In the genomic region with DNA sequence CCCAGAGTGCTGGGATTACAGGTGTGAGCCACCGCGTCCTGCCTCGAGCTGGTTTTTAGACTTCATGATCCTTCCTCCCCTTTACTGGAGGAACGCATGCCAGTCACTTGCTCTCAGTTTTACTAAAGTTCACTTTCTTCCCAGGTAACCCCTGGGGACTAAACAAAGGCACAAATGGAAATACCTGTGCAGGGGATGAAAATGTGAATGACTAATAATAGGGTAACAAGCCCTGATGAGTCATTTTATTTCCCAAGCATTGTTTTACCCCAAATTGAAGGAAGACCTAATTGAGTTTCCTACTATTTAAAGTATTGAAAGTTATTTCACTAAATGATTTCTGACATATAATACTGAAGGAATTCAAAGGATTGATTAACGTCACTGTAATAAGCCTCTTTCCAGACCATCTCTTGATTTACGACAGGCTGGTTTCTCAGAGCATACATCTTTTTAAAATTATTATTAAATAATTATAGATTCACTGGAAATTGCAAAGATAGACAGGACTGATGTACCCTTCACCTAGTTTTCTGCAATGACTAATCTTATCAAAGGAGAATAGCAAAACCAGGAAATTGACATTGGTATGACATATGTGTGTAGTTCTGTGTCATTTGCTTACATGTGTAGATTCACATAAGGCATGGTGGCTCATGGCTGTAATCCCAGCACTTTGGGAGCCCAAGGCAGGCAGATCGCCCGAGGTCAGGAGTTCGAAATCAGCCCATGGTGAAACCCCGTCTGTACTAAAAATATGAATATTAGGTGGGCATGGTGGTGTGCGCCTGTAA, we compare ENCODE assay signal across 16 cellular contexts. TPM values are rescaled to one million over a fixed set of nuclear protein-coding genes. Genes with fewer than 3 reads are reported as not detected.
A peak's percentile ranks its signal among the peaks of the same experiment; 100 is the strongest.
DNase-seq lines count a peak whose midpoint lies in the region; ATAC-seq and TF ChIP-seq lines count a peak whose summit lies in the region.
"Had no signal": no experiment of that assay in that cellular context is flagged by ENCODE, and none has a peak within 500 bp of the region (broad histone marks: within the 10 kb centered on the region; RNA-seq: fewer than 3 reads in every experiment).

No MANE protein-coding gene starts in this region.

- POLR2A ChIA-PET in MCF 10A (lab: Yijun Ruan, JAX), result interaction anchor here (0.5 to 1.0 kb wide), 2 partner anchors 26 to 79 kb away, joined by 3 read pairs; no protein-coding TSS in a partner anchor

- CTCF ChIA-PET in MCF 10A (lab: Yijun Ruan, JAX) (interaction anchor here (0.7 to 2.5 kb wide), 11 partner anchors 12 to 507 kb away, joined by 3 to 28 read pairs (median 4); no protein-coding TSS in a partner anchor), mammary epithelial cell (lab: Charles Lee; ENCODE audit: low non-redundant PET) (no interaction called here)

- H3K4me1 ChIP-seq in breast epithelium, result no peaks in the 10 kb centered on the region
- H3K4me1 ChIP-seq in mammary epithelial cell (ENCODE audit: insufficient read depth, low read length), result peaks cover 7% of the 10 kb centered on the region
- H3K4me1 ChIP-seq: Caco-2 had no signal

- in situ Hi-C loops in mammary epithelial cell (cut with MboI; ENCODE audit: low sequenced_read_pairs in 2 of 2), result loop anchor here in 1 of 2 donors (10.0 kb wide), 1 partner anchor 491 kb away; no protein-coding TSS in a partner anchor

- H3K36me3 ChIP-seq in breast epithelium (no peaks in the 10 kb centered on the region), mammary epithelial cell (ENCODE audit: insufficient read depth, low read length) (no peaks in the 10 kb centered on the region)

- no peak overlapping the region for H3K4me3 Mint-ChIP-seq in MCF 10A (ENCODE audit: unreplicated experiment)
- H3K4me3 Mint-ChIP-seq: B cell; CD4-positive, CD25-positive, alpha-beta regulatory T cell; GM23338; HFFc6 had no signal

- no peak for TF ChIP-seq POLR2A in breast epithelium (IDR thresholded peaks at IDR 0.05)

- no peaks in the 10 kb centered on the region for H3K4me1 Mint-ChIP-seq in MCF 10A (ENCODE audit: insufficient read depth, unreplicated experiment)
- H3K4me1 Mint-ChIP-seq: GM23338 had no signal

- H3K36me3 Mint-ChIP-seq in MCF 10A (ENCODE audit: insufficient read depth, unreplicated experiment), result no peaks in the 10 kb centered on the region

- no peak overlapping the region for H3K4me2 ChIP-seq in mammary epithelial cell (ENCODE audit: insufficient read depth, low read depth, low read length)
- H3K4me2 ChIP-seq: GM23338 had no signal

- H4K20me1 ChIP-seq in mammary epithelial cell (ENCODE audit: insufficient read depth, low read length), result no peaks in the 10 kb centered on the region

- no peaks in the 10 kb centered on the region for H3K9me3 Mint-ChIP-seq in MCF 10A (ENCODE audit: unreplicated experiment)
- H3K9me3 Mint-ChIP-seq: HFFc6 had no signal

- no peak overlapping the region for H3K4me3 ChIP-seq in breast epithelium
- H3K4me3 ChIP-seq in mammary epithelial cell (replicated peaks in 1 of 3; ENCODE audit: insufficient read depth in 1 of 3, low read depth in 2 of 3, low read length in 3 of 3), result no peak overlapping the region
- H3K4me3 ChIP-seq: GM23338 had no signal

- ATAC-seq in esophagus mucosa, result peak; percentile 27
- ATAC-seq in GM18519 (IDR thresholded peaks at IDR 0.05; ENCODE audit: low FRiP score, unreplicated experiment), result no peak
- ATAC-seq: GM23338 had no signal

- peak; percentile 41 for DNase-seq in MCF 10A (ENCODE audit: unreplicated experiment)
- DNase-seq in breast epithelium (ENCODE audit: low spot score in 2 of 2), result no peak
- peak; percentile 45 for DNase-seq in mammary epithelial cell
- peak; percentile 38 for DNase-seq in renal cortical epithelial cell (ENCODE audit: low read depth)
- DNase-seq in stimulated activated CD4-positive, alpha-beta T cell treated with anti-CD3 and anti-CD28 coated beads, Interleukin-4, amount 100 ng/mL, for 24 hours, result no peak
- DNase-seq in ureter (ENCODE audit: low spot score), result no peak
- DNase-seq: C1 segment of cervical spinal cord; Caco-2; CD4-positive, CD25-positive, alpha-beta regulatory T cell; HCEC 1CT; HFFc6; IMR-90 had no signal

- intact Hi-C loops in MCF 10A (cut with micrococcal nuclease), result no loop called here
- intact Hi-C loops in breast epithelium (cut with DNase I; ENCODE audit: low total_unique reads), result no loop called here
- intact Hi-C loops in mammary epithelial cell (cut with micrococcal nuclease), result no loop called here

- H3K27me3 ChIP-seq in breast epithelium, result no peaks in the 10 kb centered on the region
- no peaks in the 10 kb centered on the region for H3K27me3 ChIP-seq in mammary epithelial cell (ENCODE audit: insufficient read depth, low read length)

- no peak overlapping the region for H2AFZ ChIP-seq in mammary epithelial cell (ENCODE audit: low read depth, low read length)

- dilution Hi-C loops in mammary epithelial cell (cut with HindIII; ENCODE audit: low sequenced_read_pairs), result no loop called here

- no peaks in the 10 kb centered on the region for H3K79me2 ChIP-seq in mammary epithelial cell (ENCODE audit: insufficient read depth, low read length)

- H3K9ac ChIP-seq in mammary epithelial cell (ENCODE audit: insufficient read depth, low read length), result no peak overlapping the region

- BruUV-seq in MCF 10A (replicated peaks; lab: Mats Ljungman, UMichigan), result no TSS peak
- BruUV-seq in mammary epithelial cell (replicated peaks; lab: Mats Ljungman, UMichigan), result no TSS peak

- H3K27ac ChIP-seq in breast epithelium, result no peak overlapping the region
- H3K27ac ChIP-seq in mammary epithelial cell (ENCODE audit: insufficient read depth, low read depth, low read length), result no peak overlapping the region

- WGBS in mammary epithelial cell (ENCODE audit: low coverage, missing lambda C conversion rate), result 93% methylated on average over 11 of the region's 11 CpGs

- H3K27ac Mint-ChIP-seq in MCF 10A (ENCODE audit: low read depth, unreplicated experiment), result no peak overlapping the region
- H3K27ac Mint-ChIP-seq: B cell; CD4-positive, CD25-positive, alpha-beta regulatory T cell; GM23338; HFFc6 had no signal

- H3K9me3 ChIP-seq in breast epithelium (no peaks in the 10 kb centered on the region), mammary epithelial cell (replicated peaks; ENCODE audit: insufficient read depth, low read length) (no peaks in the 10 kb centered on the region)
- H3K9me3 ChIP-seq: Caco-2 had no signal

- H3K27me3 Mint-ChIP-seq in MCF 10A (ENCODE audit: insufficient read depth, unreplicated experiment), result no peaks in the 10 kb centered on the region

- TF ChIP-seq CTCF in MCF 10A (IDR thresholded peaks at IDR 0.05; ENCODE audit: unreplicated experiment) (no peak), breast epithelium (IDR thresholded peaks at IDR 0.05) (no peak), mammary epithelial cell (conservative IDR thresholded peaks at IDR 0.05 in 1 of 2, IDR thresholded peaks at IDR 0.05 in 1 of 2; ENCODE audit: extremely low read depth in 1 of 2, insufficient read depth in 1 of 2, low read depth in 1 of 2, low read length in 2 of 2) (no peak)

RNA-seq across cellular contexts. Expression of a gene that starts 53.2 kb away (rescaled TPM):
- 224 and 239 TPM in 2 replicates for total RNA-seq in MCF 10A (2022)
- total RNA-seq in breast epithelium, result 100 to 1,000 TPM; 214 to 314 (median 218) TPM
- 100 to 1,000 TPM; 104 to 184 TPM for total RNA-seq in mammary epithelial cell
- 415 TPM for polyA plus RNA-seq in mammary epithelial cell
- 171 TPM for polyA minus RNA-seq in mammary epithelial cell
- 167 TPM for total RNA-seq in esophagus mucosa
- 332 and 379 TPM in 2 replicates for total RNA-seq in renal cortical epithelial cell
- total RNA-seq in ureter, result 192 TPM

Comparison
In these comparisons a context has a peak if more than half of its experiments do, and no peak if none do; other contexts are left out.
1. DNase-seq: peak in MCF 10A (single experiment), mammary epithelial cell (single experiment) and renal cortical epithelial cell (single experiment); none in breast epithelium (0 of 2), stimulated activated CD4-positive, alpha-beta T cell treated with anti-CD3 and anti-CD28 coated beads, Interleukin-4, amount 100 ng/mL, for 24 hours (single experiment) and ureter (single experiment).